In the genomic region with DNA sequence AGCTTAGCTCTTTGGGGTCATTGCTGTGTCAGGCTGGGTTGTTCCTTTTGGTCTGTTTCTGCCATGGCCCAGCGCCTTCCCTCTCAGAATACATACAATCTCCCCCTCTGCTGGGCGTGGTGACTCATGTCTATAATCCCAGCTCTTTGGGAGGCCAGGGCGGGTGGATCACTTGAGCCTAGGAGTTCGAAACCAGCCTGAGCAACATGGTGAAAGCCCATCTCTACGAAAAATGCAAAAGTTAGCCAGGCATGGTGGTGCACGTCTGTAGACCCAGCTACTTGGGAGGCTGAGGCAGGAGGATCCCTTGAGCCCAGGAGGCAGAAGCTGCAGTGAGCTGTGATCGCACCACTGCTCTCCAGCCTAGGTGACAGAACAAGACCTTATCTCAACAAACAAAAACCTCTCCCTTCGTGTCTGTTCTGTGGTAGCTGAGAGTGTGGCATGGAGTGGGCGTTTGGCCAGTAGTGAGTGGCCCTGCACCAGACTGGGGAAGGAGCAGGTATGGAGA, we compare ENCODE assay signal across 8 cellular contexts. TPM values are rescaled to one million over a fixed set of nuclear protein-coding genes. Genes with fewer than 3 reads are reported as not detected.
DNase-seq lines count a peak whose midpoint lies in the region; ATAC-seq, FAIRE-seq and TF ChIP-seq lines count a peak whose summit lies in the region.

No MANE protein-coding gene starts in this region.

- peaks cover 7% of the 10 kb centered on the region in 2 donors for H3K36me3 Mint-ChIP-seq in activated T-cell treated with anti-CD3 and anti-CD28 coated beads, Interleukin-2, amount 50 U/mL, for 72 hours (ENCODE audit: insufficient read depth in 2 of 2)
- H3K36me3 Mint-ChIP-seq in neural crest cell (ENCODE audit: low read depth), result peaks cover 4% of the 10 kb centered on the region

- FAIRE-seq in GM12891 (lab: Jason Lieb, UNC), result peak; percentile 81

- DNase-seq in GM12891 (ENCODE audit: insufficient read length, low spot score) (no peak), neural crest cell (ENCODE audit: low read depth, low spot score) (no peak), putamen (ENCODE audit: low spot score) (no peak), G401 (ENCODE audit: low spot score) (no peak), NCI-H2196 treated with DMSO at 0.1 percent for 48 hours (lab: John Stamatoyannopoulos, UW; ENCODE audit: unreplicated experiment) (no peak)
- DNase-seq in activated T-cell treated with anti-CD3 and anti-CD28 coated beads, Interleukin-2, amount 50 U/mL, for 72 hours, result peak; percentile 9 to 29

- H3K4me3 Mint-ChIP-seq in activated T-cell treated with anti-CD3 and anti-CD28 coated beads, Interleukin-2, amount 50 U/mL, for 72 hours, result peak overlapping the region; percentile 52 to 63
- H3K4me3 Mint-ChIP-seq in neural crest cell, result no peak overlapping the region

- in situ Hi-C loops in G401 (cut with HindIII; ENCODE audit: low sequenced_read_pairs), result no loop called here

- TF ChIP-seq CTCF in neural crest cell (conservative IDR thresholded peaks at IDR 0.05), result no peak

- no peaks in the 10 kb centered on the region for H3K27me3 Mint-ChIP-seq in activated T-cell treated with anti-CD3 and anti-CD28 coated beads, Interleukin-2, amount 50 U/mL, for 72 hours (ENCODE audit: low read depth)
- H3K27me3 Mint-ChIP-seq in neural crest cell (ENCODE audit: low read depth), result no peaks in the 10 kb centered on the region

- no peaks in the 10 kb centered on the region for H3K9me3 Mint-ChIP-seq in activated T-cell treated with anti-CD3 and anti-CD28 coated beads, Interleukin-2, amount 50 U/mL, for 72 hours
- no peaks in the 10 kb centered on the region for H3K9me3 Mint-ChIP-seq in neural crest cell

- H3K4me1 Mint-ChIP-seq in activated T-cell treated with anti-CD3 and anti-CD28 coated beads, Interleukin-2, amount 50 U/mL, for 72 hours (ENCODE audit: low read depth), result peaks cover 31% of the 10 kb centered on the region
- H3K4me1 Mint-ChIP-seq in neural crest cell, result peaks cover 4% of the 10 kb centered on the region

- ATAC-seq in HG02885 (IDR thresholded peaks at IDR 0.05; ENCODE audit: poor library complexity, unreplicated experiment) (peak; percentile 13), GM18502 (IDR thresholded peaks at IDR 0.05; ENCODE audit: poor library complexity, unreplicated experiment) (no peak)
- peak; percentile 28 to 38 for ATAC-seq in activated T-cell treated with anti-CD3 and anti-CD28 coated beads, Interleukin-2, amount 50 U/mL, for 72 hours (replicated peaks in 1 of 2)

- H3K27ac Mint-ChIP-seq in activated T-cell treated with anti-CD3 and anti-CD28 coated beads, Interleukin-2, amount 50 U/mL, for 72 hours, result peak overlapping the region; percentile 95
- H3K27ac Mint-ChIP-seq in neural crest cell (ENCODE audit: unreplicated experiment), result peak overlapping the region; percentile 57

- no peak for TF ChIP-seq POLR2A in GM12891 (IDR thresholded peaks at IDR 0.05; ENCODE audit: low read depth, low read length)

TF ChIP-seq in GM12891, 5 proteins besides CTCF, POLR2A, EP300 and RAD21:
- TF ChIP-seq POLR2AphosphoS5 (IDR thresholded peaks at IDR 0.05; ENCODE audit: low read depth, low read length), result no peak
- TF ChIP-seq PAX5 (IDR thresholded peaks at IDR 0.05; ENCODE audit: insufficient read depth, low read length, severe bottlenecking), result no peak
- TF ChIP-seq POU2F2 (IDR thresholded peaks at IDR 0.05; ENCODE audit: low read depth, low read length), result no peak
- TF ChIP-seq TAF1 (IDR thresholded peaks at IDR 0.05; ENCODE audit: low read depth, low read length), result no peak
- TF ChIP-seq SPI1 (IDR thresholded peaks at IDR 0.05; ENCODE audit: low read depth, low read length), result no peak
TF ChIP-seq in GM12891: peak in this region for 0.

RNA-seq across cellular contexts. Expression of gene KLC2, which starts 35.7 kb away (rescaled TPM):
- 13.8 TPM for polyA plus RNA-seq in GM12891 (2012; ENCODE audit: low read depth, missing spikeins)
- 10 to 100 TPM; 51.9 to 54.8 TPM for total RNA-seq in activated T-cell treated with anti-CD3 and anti-CD28 coated beads, Interleukin-2, amount 50 U/mL, for 72 hours
- 64.5 and 70.8 TPM in 2 replicates for total RNA-seq in neural crest cell
- 17.2 and 18.3 TPM in 2 replicates for total RNA-seq in G401 (2014; rRNA removed; shearing (Covaris generic))

RNA-seq across cellular contexts. Expression of gene RAB1B, which starts 46.7 kb away (rescaled TPM):
- polyA plus RNA-seq in GM12891 (2012; ENCODE audit: low read depth, missing spikeins), result 94.6 TPM
- total RNA-seq in activated T-cell treated with anti-CD3 and anti-CD28 coated beads, Interleukin-2, amount 50 U/mL, for 72 hours, result 100 to 1,000 TPM; 127 to 139 TPM
- total RNA-seq in neural crest cell, result 114 and 116 TPM in 2 replicates
- total RNA-seq in G401 (2014; rRNA removed; shearing (Covaris generic)), result 67.8 and 81.8 TPM in 2 replicates

RNA-seq across cellular contexts. Expression of gene CNIH2, which starts 56.2 kb away (rescaled TPM):
- polyA plus RNA-seq in GM12891 (2012; ENCODE audit: low read depth, missing spikeins), result 1.4 TPM
- 1 to 10 TPM; 1.2 to 3.5 TPM for total RNA-seq in activated T-cell treated with anti-CD3 and anti-CD28 coated beads, Interleukin-2, amount 50 U/mL, for 72 hours
- 44.6 and 46.0 TPM in 2 replicates for total RNA-seq in neural crest cell
- 4.4 and 12.4 TPM in 2 replicates for total RNA-seq in G401 (2014; rRNA removed; shearing (Covaris generic))

Comparison
In these comparisons a context has a peak if more than half of its experiments do, and no peak if none do; other contexts are left out.
1. DNase-seq: peak in activated T-cell treated with anti-CD3 and anti-CD28 coated beads, Interleukin-2, amount 50 U/mL, for 72 hours (2 of 2); none in GM12891 (single experiment), neural crest cell (single experiment), putamen (single experiment), G401 (single experiment) and NCI-H2196 treated with DMSO at 0.1 percent for 48 hours (single experiment).